In the genomic region with DNA sequence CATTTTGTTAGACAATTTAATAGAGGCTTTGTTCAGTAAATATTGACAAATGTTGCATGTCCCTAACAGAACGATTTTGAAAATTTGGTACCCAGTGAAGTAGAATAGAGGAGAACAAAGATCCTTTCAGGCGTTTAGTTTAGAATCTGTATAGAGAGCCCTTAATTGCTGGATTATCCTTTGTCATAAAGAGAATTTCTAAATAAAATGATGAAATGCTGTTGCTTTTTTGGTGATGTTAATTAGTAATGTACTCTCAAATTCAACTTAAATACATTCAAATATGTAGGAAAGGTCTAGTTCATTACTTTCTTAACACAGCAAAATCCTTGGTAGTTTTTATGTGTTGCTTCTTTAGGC, we compare ENCODE assay signal across 1 cellular context.
TF ChIP-seq lines count a peak whose summit lies in the region.

No MANE protein-coding gene starts in this region.

TF ChIP-seq in endothelial cell of umbilical vein, 7 proteins besides CTCF, POLR2A, EP300 and RAD21 (continued from another document):
- TF ChIP-seq, protein P1, sequence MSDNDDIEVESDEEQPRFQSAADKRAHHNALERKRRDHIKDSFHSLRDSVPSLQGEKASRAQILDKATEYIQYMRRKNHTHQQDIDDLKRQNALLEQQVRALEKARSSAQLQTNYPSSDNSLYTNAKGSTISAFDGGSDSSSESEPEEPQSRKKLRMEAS (IDR thresholded peaks at IDR 0.05; ENCODE audit: insufficient read depth, insufficient read length): no peak
- TF ChIP-seq FOS (IDR thresholded peaks at IDR 0.05; ENCODE audit: borderline replicate concordance, insufficient read depth, low read length) (no peak), MYC (IDR thresholded peaks at IDR 0.05; ENCODE audit: low read depth, low read length) (no peak), EZH2 (IDR thresholded peaks at IDR 0.05; ENCODE audit: borderline replicate concordance, low read depth, low read length, severe bottlenecking) (no peak), GATA2 (IDR thresholded peaks at IDR 0.05; ENCODE audit: insufficient read depth, insufficient read length, low read depth, low read length) (no peak)
